14 cellular contexts compared by ENCODE assay signal in genomic region chr1:169060906-169061683, GRCh38. TPM values are rescaled to one million over a fixed set of nuclear protein-coding genes. Genes with fewer than 3 reads are reported as not detected.
DNase-seq lines count a peak whose midpoint lies in the region; ATAC-seq and TF ChIP-seq lines count a peak whose summit lies in the region.
"Had no signal": no experiment of that assay in that cellular context is flagged by ENCODE, and none has a peak within 500 bp of the region (broad histone marks: within the 10 kb centered on the region; RNA-seq: fewer than 3 reads in every experiment).

No MANE protein-coding gene starts in this region.

- CTCF ChIA-PET in SK-N-SH (lab: Yijun Ruan, JAX): interaction anchor here (0.8 kb wide), 1 partner anchor 10 kb away, joined by 3 read pairs; no protein-coding TSS in a partner anchor

- POLR2A ChIA-PET in SK-N-SH (lab: Yijun Ruan, JAX): interaction anchor here (0.5 kb wide), 1 partner anchor 46 kb away, joined by 4 read pairs; no protein-coding TSS in a partner anchor

- TF ChIP-seq CTCF in SK-N-SH (IDR thresholded peaks at IDR 0.05): no peak
- no peak for TF ChIP-seq CTCF in left ventricle myocardium inferior (IDR thresholded peaks at IDR 0.05; ENCODE audit: borderline replicate concordance)

- no peaks in the 10 kb centered on the region for H3K9me2 ChIP-seq in SK-N-SH

- H2AFZ ChIP-seq in SK-N-SH (ENCODE audit: low read depth): peak overlapping the region; percentile 61

- H3F3A ChIP-seq in SK-N-SH (replicated peaks; ENCODE audit: insufficient read depth): no peaks in the 10 kb centered on the region

- H3K79me2 ChIP-seq in SK-N-SH (ENCODE audit: insufficient read depth): no peaks in the 10 kb centered on the region

- peak overlapping the region; percentile 22; the same call in 1 of the 2 replicates for H3K4me2 ChIP-seq in SK-N-SH
- H3K4me2 ChIP-seq: KMS-11 had no signal

- peak; percentile 79 for DNase-seq in HT-29 (ENCODE audit: low spot score)
- no peak for DNase-seq in SK-N-SH
- no peak for DNase-seq in left ventricle myocardium inferior
- DNase-seq in pulmonary artery endothelial cell (ENCODE audit: low read depth, low spot score): peak; percentile 1
- DNase-seq in cerebellar cortex (ENCODE audit: low spot score): no peak
- DNase-seq in natural killer cell treated with Interleukin-12 subunit alpha and Interleukin-12 subunit beta and Interleukin-15 and Interleukin-18, amount 100 ng/mL, for 72 hours (ENCODE audit: low spot score): no peak
- no peak for DNase-seq in ACHN
- DNase-seq: H9; stimulated activated CD4-positive, alpha-beta T cell treated with anti-CD3 and anti-CD28 coated beads, Interleukin-2, amount 100 ng/mL, for 48 hours; WERI-Rb-1 had no signal

- no peaks in the 10 kb centered on the region for H3K27me3 ChIP-seq in SK-N-SH (ENCODE audit: insufficient read depth)
- no peaks in the 10 kb centered on the region for H3K27me3 ChIP-seq in left ventricle myocardium inferior (ENCODE audit: low read depth)

- H4K20me1 ChIP-seq in SK-N-SH (ENCODE audit: insufficient read depth): no peaks in the 10 kb centered on the region

- WGBS in SK-N-SH (ENCODE audit: low lambda C conversion rate): 42% methylated on average over 5 of the region's 5 CpGs

- in situ Hi-C loops in ACHN (cut with HindIII; ENCODE audit: low pct_ligation_motif_present, low pct_unique_long_range_greater_than_20kb, low sequenced_read_pairs): no loop called here

- H3K9me3 Mint-ChIP-seq in natural killer cell treated with Interleukin-12 subunit alpha and Interleukin-12 subunit beta and Interleukin-15 and Interleukin-18, amount 100 ng/mL, for 72 hours: peaks cover 4% of the 10 kb centered on the region
- H3K9me3 Mint-ChIP-seq: stimulated activated naive CD8-positive, alpha-beta T cell treated with anti-CD3 and anti-CD28 coated beads, Interleukin-15, Interleukin-2, amounts not matched to agents 100 ng/mL and 50 ng/mL, for 24 hours had no signal

- no peak overlapping the region for H3K27ac Mint-ChIP-seq in natural killer cell treated with Interleukin-12 subunit alpha and Interleukin-12 subunit beta and Interleukin-15 and Interleukin-18, amount 100 ng/mL, for 72 hours
- H3K27ac Mint-ChIP-seq: brain; H9; stimulated activated naive CD8-positive, alpha-beta T cell treated with anti-CD3 and anti-CD28 coated beads, Interleukin-15, Interleukin-2, amounts not matched to agents 100 ng/mL and 50 ng/mL, for 24 hours had no signal

- H3K4me1 Mint-ChIP-seq in natural killer cell treated with Interleukin-12 subunit alpha and Interleukin-12 subunit beta and Interleukin-15 and Interleukin-18, amount 100 ng/mL, for 72 hours (ENCODE audit: low read depth in 2 of 2): peaks cover 0 to 10% of the 10 kb centered on the region in 2 donors
- H3K4me1 Mint-ChIP-seq: brain had no signal

- TF ChIP-seq RAD21 in SK-N-SH (IDR thresholded peaks at IDR 0.05; ENCODE audit: low read length): no peak

- intact Hi-C loops in left ventricle myocardium inferior (cut with micrococcal nuclease): no loop called here

- H3K27ac ChIP-seq in SK-N-SH (ENCODE audit: low read depth in 2 of 2, low read length in 1 of 2) (peak overlapping the region; percentile 64 to 93), left ventricle myocardium inferior (replicated peaks) (peak overlapping the region; percentile 25)
- H3K27ac ChIP-seq: KMS-11, WERI-Rb-1 had no signal

- peak; percentile 6 to 75; a peak in 1 of 4 replicates for TF ChIP-seq EP300 in SK-N-SH (IDR thresholded peaks at IDR 0.05; ENCODE audit: borderline replicate concordance in 1 of 2, low read depth in 1 of 2, low read length in 1 of 2)

- ATAC-seq in GM21723 (IDR thresholded peaks at IDR 0.05; ENCODE audit: unreplicated experiment): no peak
- ATAC-seq in natural killer cell treated with Interleukin-12 subunit alpha and Interleukin-12 subunit beta and Interleukin-15 and Interleukin-18, amount 100 ng/mL, for 72 hours: no peak

- H3K4me3 ChIP-seq in SK-N-SH (ENCODE audit: low read depth in 2 of 2, low read length in 1 of 2) (no peak overlapping the region), left ventricle myocardium inferior (no peak overlapping the region)

- H3K9me3 ChIP-seq in SK-N-SH (no peaks in the 10 kb centered on the region), left ventricle myocardium inferior (replicated peaks) (peaks cover 18% of the 10 kb centered on the region)

- H3K36me3 Mint-ChIP-seq in natural killer cell treated with Interleukin-12 subunit alpha and Interleukin-12 subunit beta and Interleukin-15 and Interleukin-18, amount 100 ng/mL, for 72 hours: no peaks in the 10 kb centered on the region
- H3K36me3 Mint-ChIP-seq: brain had no signal

- H3K4me3 Mint-ChIP-seq in natural killer cell treated with Interleukin-12 subunit alpha and Interleukin-12 subunit beta and Interleukin-15 and Interleukin-18, amount 100 ng/mL, for 72 hours: no peak overlapping the region
- H3K4me3 Mint-ChIP-seq: brain; H9; stimulated activated naive CD8-positive, alpha-beta T cell treated with anti-CD3 and anti-CD28 coated beads, Interleukin-15, Interleukin-2, amounts not matched to agents 100 ng/mL and 50 ng/mL, for 24 hours had no signal

- H3K36me3 ChIP-seq in SK-N-SH (replicated peaks in 1 of 2; ENCODE audit: control insufficient read depth in 1 of 2, insufficient read depth in 2 of 2, low read length in 1 of 2) (no peaks in the 10 kb centered on the region), left ventricle myocardium inferior (no peaks in the 10 kb centered on the region)
- H3K36me3 ChIP-seq: WERI-Rb-1 had no signal

- no peak overlapping the region for H3K9ac ChIP-seq in SK-N-SH
- H3K9ac ChIP-seq: KMS-11 had no signal

- peaks cover 0 to 4% of the 10 kb centered on the region in 2 donors for H3K27me3 Mint-ChIP-seq in natural killer cell treated with Interleukin-12 subunit alpha and Interleukin-12 subunit beta and Interleukin-15 and Interleukin-18, amount 100 ng/mL, for 72 hours
- H3K27me3 Mint-ChIP-seq: stimulated activated naive CD8-positive, alpha-beta T cell treated with anti-CD3 and anti-CD28 coated beads, Interleukin-15, Interleukin-2, amounts not matched to agents 100 ng/mL and 50 ng/mL, for 24 hours had no signal

- peaks cover 0 to 6% of the 10 kb centered on the region in 2 experiments; a peak in 2 of 4 replicates for H3K4me1 ChIP-seq in SK-N-SH (ENCODE audit: control insufficient read depth in 1 of 2, insufficient read depth in 2 of 2, low read depth in 1 of 2, low read length in 1 of 2)
- H3K4me1 ChIP-seq in left ventricle myocardium inferior: peaks cover 16% of the 10 kb centered on the region

TF ChIP-seq in SK-N-SH, 30 proteins besides CTCF, POLR2A, EP300 and RAD21 (continues in another document):
- TF ChIP-seq RXRA (IDR thresholded peaks at IDR 0.05; ENCODE audit: borderline replicate concordance, low read depth): peak; percentile 79; the same call in 1 of the 2 replicates
- TF ChIP-seq MXI1 (IDR thresholded peaks at IDR 0.05; ENCODE audit: low read depth, low read length): no peak
- TF ChIP-seq CHD2 (IDR thresholded peaks at IDR 0.05; ENCODE audit: low read length, partially characterized antibody): no peak
- peak; percentile 29; the same call in 1 of the 2 replicates for TF ChIP-seq POLR2AphosphoS5 (IDR thresholded peaks at IDR 0.05; ENCODE audit: low read depth, low read length)
- TF ChIP-seq RFX5 (IDR thresholded peaks at IDR 0.05; ENCODE audit: low read length): no peak
- TF ChIP-seq GABPA (IDR thresholded peaks at IDR 0.05; ENCODE audit: low read depth): peak; percentile 37; the same call in 1 of the 2 replicates
- no peak for TF ChIP-seq MEF2A (IDR thresholded peaks at IDR 0.05; ENCODE audit: borderline replicate concordance, low read depth)
- TF ChIP-seq TAF1 (IDR thresholded peaks at IDR 0.05; ENCODE audit: borderline replicate concordance, low read depth, low read length): no peak
- no peak for TF ChIP-seq RCOR1 (IDR thresholded peaks at IDR 0.05; ENCODE audit: low read length)
- TF ChIP-seq USF1 (IDR thresholded peaks at IDR 0.05; ENCODE audit: borderline replicate concordance, low read depth): no peak
- TF ChIP-seq PBX3 (IDR thresholded peaks at IDR 0.05): peak; percentile 69
- TF ChIP-seq IRF3 (IDR thresholded peaks at IDR 0.05; ENCODE audit: low read depth, low read length): no peak

RNA-seq across cellular contexts. Expression of gene ATP1B1, which starts 45.4 kb away (rescaled TPM):
- 83.5 and 86.4 TPM in 2 replicates for total RNA-seq in HT-29 (2014; rRNA removed; shearing (Covaris generic))
- 49.5 and 52.7 TPM in 2 replicates for polyA plus RNA-seq in SK-N-SH (2012; rRNA removed)
- 64.4 and 75.2 TPM in 2 replicates for polyA plus RNA-seq in SK-N-SH (2012; cell fraction: cytosol; rRNA removed)
- polyA plus RNA-seq in SK-N-SH (2012; cell fraction: nucleus; rRNA removed): 18.5 and 36.8 TPM in 2 replicates
- total RNA-seq in left ventricle myocardium inferior (385 TPM), pulmonary artery endothelial cell (31.4 and 40.2 TPM in 2 replicates)
- 1 to 10 TPM; 1.3 to 2.3 TPM for total RNA-seq in natural killer cell treated with Interleukin-12 subunit alpha and Interleukin-12 subunit beta and Interleukin-15 and Interleukin-18, amount 100 ng/mL, for 72 hours

Comparison
In these comparisons a context has a peak if more than half of its experiments do, and no peak if none do; other contexts are left out.
1. DNase-seq: peak in HT-29 (single experiment) and pulmonary artery endothelial cell (single experiment); none in SK-N-SH (single experiment), left ventricle myocardium inferior (single experiment), cerebellar cortex (single experiment), natural killer cell treated with Interleukin-12 subunit alpha and Interleukin-12 subunit beta and Interleukin-15 and Interleukin-18, amount 100 ng/mL, for 72 hours (single experiment) and ACHN (single experiment).